Comparison of ENCODE assay signal across 1 cellular context in the genomic region with DNA sequence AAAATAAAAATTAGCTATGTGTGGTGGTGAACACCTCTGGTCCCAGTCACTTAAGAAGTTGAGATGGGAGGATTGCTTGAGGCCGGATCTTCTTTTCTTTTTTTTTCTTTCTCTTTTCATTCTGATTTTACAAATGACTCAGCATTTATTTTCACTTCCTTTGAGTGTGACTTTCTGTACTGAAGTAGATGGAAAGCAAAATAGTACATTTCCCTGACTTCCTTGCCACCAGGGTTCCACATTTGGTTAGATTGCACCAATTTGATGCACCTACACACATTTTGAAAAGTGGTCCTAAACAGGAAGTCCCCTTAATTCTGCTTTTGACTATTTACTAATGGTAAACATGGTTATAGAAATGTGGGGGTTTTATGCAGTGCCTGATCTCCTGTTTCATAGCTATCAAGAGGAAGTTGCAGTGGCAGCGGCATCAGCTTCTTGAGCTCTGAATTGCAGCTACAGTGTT.
TF ChIP-seq lines count a peak whose summit lies in the region.

No MANE protein-coding gene starts in this region.

TF ChIP-seq in K562, 482 proteins besides CTCF, POLR2A, EP300 and RAD21 (continued from another document and continues in another):
- TF ChIP-seq, protein P1, sequence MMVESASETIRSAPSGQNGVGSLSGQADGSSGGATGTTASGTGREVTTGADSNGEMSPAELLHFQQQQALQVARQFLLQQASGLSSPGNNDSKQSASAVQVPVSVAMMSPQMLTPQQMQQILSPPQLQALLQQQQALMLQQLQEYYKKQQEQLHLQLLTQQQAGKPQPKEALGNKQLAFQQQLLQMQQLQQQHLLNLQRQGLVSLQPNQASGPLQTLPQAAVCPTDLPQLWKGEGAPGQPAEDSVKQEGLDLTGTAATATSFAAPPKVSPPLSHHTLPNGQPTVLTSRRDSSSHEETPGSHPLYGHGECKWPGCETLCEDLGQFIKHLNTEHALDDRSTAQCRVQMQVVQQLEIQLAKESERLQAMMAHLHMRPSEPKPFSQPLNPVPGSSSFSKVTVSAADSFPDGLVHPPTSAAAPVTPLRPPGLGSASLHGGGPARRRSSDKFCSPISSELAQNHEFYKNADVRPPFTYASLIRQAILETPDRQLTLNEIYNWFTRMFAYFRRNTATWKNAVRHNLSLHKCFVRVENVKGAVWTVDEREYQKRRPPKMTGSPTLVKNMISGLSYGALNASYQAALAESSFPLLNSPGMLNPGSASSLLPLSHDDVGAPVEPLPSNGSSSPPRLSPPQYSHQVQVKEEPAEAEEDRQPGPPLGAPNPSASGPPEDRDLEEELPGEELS (CRISPR knock-in tag; IDR thresholded peaks at IDR 0.05; ENCODE audit: borderline replicate concordance), result no peak
- TF ChIP-seq DACH1 (IDR thresholded peaks at IDR 0.05; ENCODE audit: partially characterized antibody) (no peak), ZNF316 (IDR thresholded peaks at IDR 0.05) (peak; percentile 99), SNRNP70 (optimal IDR thresholded peaks at IDR 0.05; ENCODE audit: low read depth, low read length) (no peak), DPF2 (IDR thresholded peaks at IDR 0.05) (peak; percentile 63), ARID1B (IDR thresholded peaks at IDR 0.05) (peak; percentile 35), FOXM1 (IDR thresholded peaks at IDR 0.05; ENCODE audit: low read depth) (no peak), FOXM1 (CRISPR knock-in tag; IDR thresholded peaks at IDR 0.05; ENCODE audit: low read depth) (no peak), TRIM24 (IDR thresholded peaks at IDR 0.05) (0 out of 4 replicates have a peak, but pooled peaks of 1 of the 2 experiments have one; percentile 13), MAFF (IDR thresholded peaks at IDR 0.05; ENCODE audit: low read length) (peak; percentile 94), ZNF408 (CRISPR knock-in tag; IDR thresholded peaks at IDR 0.05; ENCODE audit: low read depth) (no peak), C11orf30 (IDR thresholded peaks at IDR 0.05; ENCODE audit: low read depth) (peak; percentile 97), ARHGAP35 (IDR thresholded peaks at IDR 0.05; ENCODE audit: partially characterized antibody) (no peak), NFE2 (IDR thresholded peaks at IDR 0.05; ENCODE audit: low read depth) (peak; percentile 93), BACH1 (tag; IDR thresholded peaks at IDR 0.05) (peak; percentile 90), NCOA2 (IDR thresholded peaks at IDR 0.05; ENCODE audit: partially characterized antibody in 2 of 2) (no peak), ZNF766 (CRISPR knock-in tag; conservative IDR thresholded peaks at IDR 0.05) (no peak), PRPF4 (IDR thresholded peaks at IDR 0.05; ENCODE audit: insufficient read depth, low read depth, low read length, poor library complexity, severe bottlenecking) (no peak), SMARCE1 (IDR thresholded peaks at IDR 0.05) (peak; percentile 40; the same call in 1 of the 2 replicates), MAFG (tag; conservative IDR thresholded peaks at IDR 0.05) (peak; percentile 99), ZNF384 (IDR thresholded peaks at IDR 0.05; ENCODE audit: low read depth, low read length) (peak; percentile 68), ARID2 (IDR thresholded peaks at IDR 0.05) (no peak), HDAC8 (tag; IDR thresholded peaks at IDR 0.05) (no peak), ZFX (CRISPR knock-in tag; IDR thresholded peaks at IDR 0.05) (no peak), CHD1 (IDR thresholded peaks at IDR 0.05; ENCODE audit: low read length) (no peak), MAFK (IDR thresholded peaks at IDR 0.05; ENCODE audit: low read length) (peak; percentile 91), MEIS2 (IDR thresholded peaks at IDR 0.05; ENCODE audit: partially characterized antibody) (no peak), POLR2AphosphoS2 (IDR thresholded peaks at IDR 0.05; ENCODE audit: low read length) (no peak), EGR1 (conservative IDR thresholded peaks at IDR 0.05) (no peak), ZKSCAN1 (IDR thresholded peaks at IDR 0.05; ENCODE audit: low read depth, low read length) (no peak)
- TF ChIP-seq, protein P2, sequence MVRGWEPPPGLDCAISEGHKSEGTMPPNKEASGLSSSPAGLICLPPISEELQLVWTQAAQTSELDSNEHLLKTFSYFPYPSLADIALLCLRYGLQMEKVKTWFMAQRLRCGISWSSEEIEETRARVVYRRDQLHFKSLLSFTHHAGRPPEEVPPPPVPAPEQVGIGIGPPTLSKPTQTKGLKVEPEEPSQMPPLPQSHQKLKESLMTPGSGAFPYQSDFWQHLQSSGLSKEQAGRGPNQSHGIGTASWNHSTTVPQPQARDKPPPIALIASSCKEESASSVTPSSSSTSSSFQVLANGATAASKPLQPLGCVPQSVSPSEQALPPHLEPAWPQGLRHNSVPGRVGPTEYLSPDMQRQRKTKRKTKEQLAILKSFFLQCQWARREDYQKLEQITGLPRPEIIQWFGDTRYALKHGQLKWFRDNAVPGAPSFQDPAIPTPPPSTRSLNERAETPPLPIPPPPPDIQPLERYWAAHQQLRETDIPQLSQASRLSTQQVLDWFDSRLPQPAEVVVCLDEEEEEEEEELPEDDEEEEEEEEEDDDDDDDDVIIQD (CRISPR knock-in tag; IDR thresholded peaks at IDR 0.05), result no peak
- TF ChIP-seq, protein P3, sequence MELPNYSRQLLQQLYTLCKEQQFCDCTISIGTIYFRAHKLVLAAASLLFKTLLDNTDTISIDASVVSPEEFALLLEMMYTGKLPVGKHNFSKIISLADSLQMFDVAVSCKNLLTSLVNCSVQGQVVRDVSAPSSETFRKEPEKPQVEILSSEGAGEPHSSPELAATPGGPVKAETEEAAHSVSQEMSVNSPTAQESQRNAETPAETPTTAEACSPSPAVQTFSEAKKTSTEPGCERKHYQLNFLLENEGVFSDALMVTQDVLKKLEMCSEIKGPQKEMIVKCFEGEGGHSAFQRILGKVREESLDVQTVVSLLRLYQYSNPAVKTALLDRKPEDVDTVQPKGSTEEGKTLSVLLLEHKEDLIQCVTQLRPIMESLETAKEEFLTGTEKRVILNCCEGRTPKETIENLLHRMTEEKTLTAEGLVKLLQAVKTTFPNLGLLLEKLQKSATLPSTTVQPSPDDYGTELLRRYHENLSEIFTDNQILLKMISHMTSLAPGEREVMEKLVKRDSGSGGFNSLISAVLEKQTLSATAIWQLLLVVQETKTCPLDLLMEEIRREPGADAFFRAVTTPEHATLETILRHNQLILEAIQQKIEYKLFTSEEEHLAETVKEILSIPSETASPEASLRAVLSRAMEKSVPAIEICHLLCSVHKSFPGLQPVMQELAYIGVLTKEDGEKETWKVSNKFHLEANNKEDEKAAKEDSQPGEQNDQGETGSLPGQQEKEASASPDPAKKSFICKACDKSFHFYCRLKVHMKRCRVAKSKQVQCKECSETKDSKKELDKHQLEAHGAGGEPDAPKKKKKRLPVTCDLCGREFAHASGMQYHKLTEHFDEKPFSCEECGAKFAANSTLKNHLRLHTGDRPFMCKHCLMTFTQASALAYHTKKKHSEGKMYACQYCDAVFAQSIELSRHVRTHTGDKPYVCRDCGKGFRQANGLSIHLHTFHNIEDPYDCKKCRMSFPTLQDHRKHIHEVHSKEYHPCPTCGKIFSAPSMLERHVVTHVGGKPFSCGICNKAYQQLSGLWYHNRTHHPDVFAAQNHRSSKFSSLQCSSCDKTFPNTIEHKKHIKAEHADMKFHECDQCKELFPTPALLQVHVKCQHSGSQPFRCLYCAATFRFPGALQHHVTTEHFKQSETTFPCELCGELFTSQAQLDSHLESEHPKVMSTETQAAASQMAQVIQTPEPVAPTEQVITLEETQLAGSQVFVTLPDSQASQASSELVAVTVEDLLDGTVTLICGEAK (IDR thresholded peaks at IDR 0.05), result 0 out of 2 replicates have a peak, but pooled peaks have one; percentile 16
- TF ChIP-seq, protein P3 (CRISPR knock-in tag; IDR thresholded peaks at IDR 0.05), result no peak
- TF ChIP-seq, protein P4, sequence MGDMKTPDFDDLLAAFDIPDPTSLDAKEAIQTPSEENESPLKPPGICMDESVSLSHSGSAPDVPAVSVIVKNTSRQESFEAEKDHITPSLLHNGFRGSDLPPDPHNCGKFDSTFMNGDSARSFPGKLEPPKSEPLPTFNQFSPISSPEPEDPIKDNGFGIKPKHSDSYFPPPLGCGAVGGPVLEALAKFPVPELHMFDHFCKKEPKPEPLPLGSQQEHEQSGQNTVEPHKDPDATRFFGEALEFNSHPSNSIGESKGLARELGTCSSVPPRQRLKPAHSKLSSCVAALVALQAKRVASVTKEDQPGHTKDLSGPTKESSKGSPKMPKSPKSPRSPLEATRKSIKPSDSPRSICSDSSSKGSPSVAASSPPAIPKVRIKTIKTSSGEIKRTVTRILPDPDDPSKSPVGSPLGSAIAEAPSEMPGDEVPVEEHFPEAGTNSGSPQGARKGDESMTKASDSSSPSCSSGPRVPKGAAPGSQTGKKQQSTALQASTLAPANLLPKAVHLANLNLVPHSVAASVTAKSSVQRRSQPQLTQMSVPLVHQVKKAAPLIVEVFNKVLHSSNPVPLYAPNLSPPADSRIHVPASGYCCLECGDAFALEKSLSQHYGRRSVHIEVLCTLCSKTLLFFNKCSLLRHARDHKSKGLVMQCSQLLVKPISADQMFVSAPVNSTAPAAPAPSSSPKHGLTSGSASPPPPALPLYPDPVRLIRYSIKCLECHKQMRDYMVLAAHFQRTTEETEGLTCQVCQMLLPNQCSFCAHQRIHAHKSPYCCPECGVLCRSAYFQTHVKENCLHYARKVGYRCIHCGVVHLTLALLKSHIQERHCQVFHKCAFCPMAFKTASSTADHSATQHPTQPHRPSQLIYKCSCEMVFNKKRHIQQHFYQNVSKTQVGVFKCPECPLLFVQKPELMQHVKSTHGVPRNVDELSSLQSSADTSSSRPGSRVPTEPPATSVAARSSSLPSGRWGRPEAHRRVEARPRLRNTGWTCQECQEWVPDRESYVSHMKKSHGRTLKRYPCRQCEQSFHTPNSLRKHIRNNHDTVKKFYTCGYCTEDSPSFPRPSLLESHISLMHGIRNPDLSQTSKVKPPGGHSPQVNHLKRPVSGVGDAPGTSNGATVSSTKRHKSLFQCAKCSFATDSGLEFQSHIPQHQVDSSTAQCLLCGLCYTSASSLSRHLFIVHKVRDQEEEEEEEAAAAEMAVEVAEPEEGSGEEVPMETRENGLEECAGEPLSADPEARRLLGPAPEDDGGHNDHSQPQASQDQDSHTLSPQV (IDR thresholded peaks at IDR 0.05), result 0 out of 2 replicates have a peak, but pooled peaks have one; percentile 26
